In the genomic region with DNA sequence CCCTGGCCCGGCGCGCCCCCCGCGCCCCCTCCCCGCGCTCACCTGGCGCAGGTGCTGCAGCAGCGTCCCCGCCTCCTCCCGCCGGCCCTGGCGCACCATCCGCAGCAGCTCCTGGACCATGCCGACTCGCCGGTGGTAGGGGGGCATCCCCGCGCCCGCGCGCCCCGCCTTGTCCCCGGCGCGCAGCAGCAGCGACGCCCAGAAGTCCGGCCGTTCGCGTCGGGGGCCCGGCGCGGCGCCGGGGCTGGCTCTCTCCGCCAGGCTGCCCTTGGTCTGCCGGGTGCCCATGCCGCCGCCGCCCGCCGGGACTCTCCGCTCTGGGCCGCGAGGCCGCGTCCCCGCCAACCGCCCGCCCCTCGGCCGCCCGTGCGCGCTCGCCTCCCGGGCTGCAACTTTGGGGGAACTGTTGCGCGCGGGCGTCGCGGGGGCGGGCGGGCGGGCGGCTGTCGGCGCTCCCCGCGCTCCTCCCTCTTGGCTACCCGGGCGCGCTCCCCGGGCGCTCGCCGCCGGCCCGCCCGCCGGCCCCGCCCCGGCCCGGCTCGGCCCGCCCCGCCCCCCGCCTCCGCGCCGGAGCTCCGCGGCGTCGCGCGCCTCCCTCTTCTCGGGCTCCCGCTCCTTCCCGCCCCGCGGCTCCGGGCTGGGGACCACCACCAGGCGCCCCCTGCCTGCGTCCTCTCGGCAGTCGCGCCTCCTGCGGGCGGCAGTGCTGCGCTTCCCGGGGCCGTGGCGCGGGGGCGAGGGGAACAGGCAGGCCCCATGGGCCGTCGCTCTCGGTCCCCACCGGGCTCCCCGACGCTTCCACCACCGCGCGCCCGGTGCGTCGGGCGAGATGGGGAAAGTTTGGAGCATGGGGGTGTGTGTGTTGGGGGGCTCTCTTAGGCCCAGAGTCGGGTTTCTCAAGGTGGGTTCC, we compare ENCODE assay signal across 8 cellular contexts. TPM values are rescaled to one million over a fixed set of nuclear protein-coding genes. Genes with fewer than 3 reads are reported as not detected.
DNase-seq lines count a peak whose midpoint lies in the region; ATAC-seq, FAIRE-seq and TF ChIP-seq lines count a peak whose summit lies in the region.

Gene LRRC75A (minus strand): TSS at position 491 of the 910 bp plus-strand sequence. CDS start 203 bp downstream, at position 288.

- no peak for FAIRE-seq in astrocyte (lab: Jason Lieb, UNC)

- H3K27me3 Mint-ChIP-seq in astrocyte (ENCODE audit: low read depth, unreplicated experiment): peaks cover 72% of the 10 kb centered on the region

- H3F3A ChIP-seq in SU-DHL-6 (ENCODE audit: insufficient read depth): no peaks in the 10 kb centered on the region

- ATAC-seq in HG02885 (IDR thresholded peaks at IDR 0.05; ENCODE audit: poor library complexity, unreplicated experiment) (peak; percentile 83), GM18517 (IDR thresholded peaks at IDR 0.05; ENCODE audit: unreplicated experiment) (no peak)

- no peaks in the 10 kb centered on the region for H3K4me1 Mint-ChIP-seq in astrocyte (ENCODE audit: low read depth, unreplicated experiment)

- H3K4me2 ChIP-seq in SU-DHL-6 (ENCODE audit: low read depth, low read length, poor library complexity, severe bottlenecking): peak within 1 kb of the TSS; percentile 57
- peak within 1 kb of the TSS; percentile 85 for H3K4me2 ChIP-seq in astrocyte (ENCODE audit: low read length)
- peak within 1 kb of the TSS; percentile 80 for H3K4me2 ChIP-seq in skeletal muscle satellite cell (ENCODE audit: low read length)

- H2AFZ ChIP-seq in SU-DHL-6 (ENCODE audit: low read depth, low read length, severe bottlenecking): peak within 1 kb of the TSS; percentile 69
- peak within 1 kb of the TSS; percentile 71 for H2AFZ ChIP-seq in astrocyte (ENCODE audit: low read depth, low read length)

- TF ChIP-seq CTCF in SU-DHL-6 (IDR thresholded peaks at IDR 0.05; ENCODE audit: insufficient read depth, low read length, poor library complexity, severe bottlenecking) (no peak), astrocyte (IDR thresholded peaks at IDR 0.05; ENCODE audit: insufficient read depth, low read depth, low read length) (no peak)

- no peak within 1 kb of the TSS for H3K27ac Mint-ChIP-seq in astrocyte (ENCODE audit: unreplicated experiment)

- no peaks in the 10 kb centered on the region for H3K79me2 ChIP-seq in SU-DHL-6 (ENCODE audit: insufficient read depth, low read length)
- no peaks in the 10 kb centered on the region for H3K79me2 ChIP-seq in astrocyte (ENCODE audit: insufficient read depth, low read length)

- DNase-seq in D341Med (ENCODE audit: low spot score) (peak; percentile 79), astrocyte (ENCODE audit: low read depth) (no peak), iPS DF 6.9 (ENCODE audit: low read depth, low spot score) (no peak), foreskin melanocyte (no peak)

- no peaks in the 10 kb centered on the region for H3K9me3 Mint-ChIP-seq in astrocyte (ENCODE audit: unreplicated experiment)

- H3K9me2 ChIP-seq in SU-DHL-6 (replicated peaks; ENCODE audit: insufficient read depth, low read length): no peaks in the 10 kb centered on the region

- H3K4me3 ChIP-seq in SU-DHL-6 (ENCODE audit: insufficient read depth, low read length, poor library complexity, severe bottlenecking): peak within 1 kb of the TSS; percentile 52
- H3K4me3 ChIP-seq in astrocyte (ENCODE audit: insufficient read depth, low read depth, low read length): peak within 1 kb of the TSS; percentile 37
- peak within 1 kb of the TSS; percentile 53; the same call in 1 of the 2 replicates for H3K4me3 ChIP-seq in iPS DF 6.9 (ENCODE audit: low read length)
- H3K4me3 ChIP-seq in skeletal muscle satellite cell (ENCODE audit: low read length): peak within 1 kb of the TSS; percentile 69

- no peak within 1 kb of the TSS for H3K27ac ChIP-seq in SU-DHL-6 (ENCODE audit: low read depth, low read length)
- no peak within 1 kb of the TSS for H3K27ac ChIP-seq in astrocyte (ENCODE audit: low read depth, low read length)
- no peak within 1 kb of the TSS for H3K27ac ChIP-seq in iPS DF 6.9 (ENCODE audit: low read length)

- H3K27me3 ChIP-seq in SU-DHL-6 (ENCODE audit: low read length) (no peaks in the 10 kb centered on the region), astrocyte (ENCODE audit: insufficient read depth, low read length) (peaks cover 26% of the 10 kb centered on the region), iPS DF 6.9 (ENCODE audit: control insufficient read depth, insufficient read depth, low read length) (no peaks in the 10 kb centered on the region), skeletal muscle satellite cell (ENCODE audit: control insufficient read depth, insufficient read depth, low read length) (peaks cover 70% of the 10 kb centered on the region)

- peaks cover 2% of the 10 kb centered on the region for H3K36me3 Mint-ChIP-seq in astrocyte (ENCODE audit: low read depth, unreplicated experiment)

- no CpG with 5 or more reads among the region's 134 CpGs for WGBS in iPS DF 6.9 (ENCODE audit: insufficient coverage, insufficient read length)

- peak within 1 kb of the TSS; percentile 82 for H3K4me3 Mint-ChIP-seq in astrocyte (ENCODE audit: unreplicated experiment)

- H3K4me1 ChIP-seq in astrocyte (ENCODE audit: insufficient read depth, low read length) (peaks cover 3% of the 10 kb centered on the region), iPS DF 6.9 (ENCODE audit: control insufficient read depth, insufficient read depth, low read length) (peaks cover 7% of the 10 kb centered on the region), skeletal muscle satellite cell (ENCODE audit: control insufficient read depth, insufficient read depth, low read length) (peaks cover 2% of the 10 kb centered on the region)

- H3K36me3 ChIP-seq in SU-DHL-6 (ENCODE audit: low read length) (no peaks in the 10 kb centered on the region), astrocyte (ENCODE audit: insufficient read depth, low read length) (no peaks in the 10 kb centered on the region), iPS DF 6.9 (ENCODE audit: control insufficient read depth, insufficient read depth, low read length) (no peaks in the 10 kb centered on the region), skeletal muscle satellite cell (ENCODE audit: insufficient read depth, low read length) (no peaks in the 10 kb centered on the region)

- H3K9me3 ChIP-seq in SU-DHL-6 (ENCODE audit: insufficient read depth, low read length) (no peaks in the 10 kb centered on the region), astrocyte (ENCODE audit: insufficient read depth, low read depth, low read length) (no peaks in the 10 kb centered on the region), iPS DF 6.9 (ENCODE audit: control insufficient read depth, insufficient read depth, low read length) (no peaks in the 10 kb centered on the region), skeletal muscle satellite cell (replicated peaks; ENCODE audit: low read length) (no peaks in the 10 kb centered on the region)

- H4K20me1 ChIP-seq in SU-DHL-6 (ENCODE audit: low read depth, low read length): no peaks in the 10 kb centered on the region
- no peaks in the 10 kb centered on the region for H4K20me1 ChIP-seq in astrocyte (ENCODE audit: insufficient read depth, low read length)

- H3K9ac ChIP-seq in SU-DHL-6 (ENCODE audit: low read length) (peak within 1 kb of the TSS; percentile 57), astrocyte (ENCODE audit: low read length) (no peak within 1 kb of the TSS), skeletal muscle satellite cell (ENCODE audit: low read depth, low read length) (no peak within 1 kb of the TSS)

RNA-seq across cellular contexts. Expression of gene LRRC75A, which starts in this region (rescaled TPM):
- 0.36 TPM in 2 replicates for total RNA-seq in astrocyte
- total RNA-seq in skeletal muscle satellite cell (2012; rRNA removed): 0.51 and 0.87 TPM in 2 replicates
